In the genomic region with DNA sequence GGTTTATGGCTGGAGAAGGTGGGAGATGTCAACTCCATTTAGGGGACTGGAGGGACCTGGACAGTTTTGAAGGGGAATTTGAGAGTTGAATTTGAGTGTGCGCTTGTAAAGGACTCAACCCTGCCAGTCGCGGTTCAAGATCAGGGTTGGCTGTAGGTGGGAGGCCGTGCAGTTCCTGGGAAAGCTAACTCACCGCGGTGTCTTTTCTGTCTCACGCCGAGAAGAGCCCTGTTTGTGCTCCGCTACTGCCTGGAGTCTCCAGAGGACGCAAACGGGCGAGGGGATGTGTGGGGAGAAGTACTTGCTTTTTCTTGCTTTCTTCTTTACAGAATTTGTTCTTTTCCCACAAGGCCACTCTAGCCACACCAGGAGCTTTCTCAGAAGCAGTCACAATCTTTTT, we compare ENCODE assay signal across 15 cellular contexts.
A peak's percentile ranks its signal among the peaks of the same experiment; 100 is the strongest.
DNase-seq lines count a peak whose midpoint lies in the region; ATAC-seq and TF ChIP-seq lines count a peak whose summit lies in the region.
"Had no signal": no experiment of that assay in that cellular context is flagged by ENCODE, and none has a peak within 500 bp of the region (broad histone marks: within the 10 kb centered on the region; RNA-seq: fewer than 3 reads in every experiment).

No MANE protein-coding gene starts in this region.

- in situ Hi-C loops in GM23248 (cut with MboI): no loop called here

- H3K27me3 Mint-ChIP-seq in endodermal cell (ENCODE audit: insufficient read depth): no peaks in the 10 kb centered on the region
- H3K27me3 Mint-ChIP-seq in nephron progenitor cell (ENCODE audit: low read depth, poor library complexity): peaks cover 13% of the 10 kb centered on the region

- no peaks in the 10 kb centered on the region for H3K79me2 ChIP-seq in GM23248 (ENCODE audit: insufficient read depth)

- H3K27ac Mint-ChIP-seq in endodermal cell (no peak overlapping the region), nephron progenitor cell (peak overlapping the region; percentile 61)
- H3K27ac Mint-ChIP-seq: B cell; CD8-positive, alpha-beta T cell had no signal

- H3K9ac ChIP-seq in endodermal cell (ENCODE audit: extremely low read depth, low read length, poor library complexity, severe bottlenecking): no peak overlapping the region
- no peak overlapping the region for H3K9ac ChIP-seq in GM23248

- H3K27ac ChIP-seq in endodermal cell (ENCODE audit: low read depth, low read length) (peak overlapping the region; percentile 79), GM23248 (no peak overlapping the region)

- H3K4me1 Mint-ChIP-seq in endodermal cell (no peaks in the 10 kb centered on the region), nephron progenitor cell (peaks cover 24% of the 10 kb centered on the region)
- H3K4me1 Mint-ChIP-seq: B cell had no signal

- TF ChIP-seq CTCF in endodermal cell (conservative IDR thresholded peaks at IDR 0.05) (no peak), nephron progenitor cell (IDR thresholded peaks at IDR 0.05) (no peak)

- peak; percentile 13 for DNase-seq in DMS79 (lab: John Stamatoyannopoulos, UW)
- DNase-seq in H7: peak; percentile 39
- no peak for DNase-seq in endodermal cell
- no peak for DNase-seq in nephron progenitor cell
- no peak for DNase-seq in GM23248
- no peak for DNase-seq in KG1 (lab: John Stamatoyannopoulos, UW)
- DNase-seq in activated CD4-positive, CD25-positive, alpha-beta regulatory T cell (lab: John Stamatoyannopoulos, UW): no peak
- DNase-seq: Calu3; CD8-positive, alpha-beta T cell; HCEC 1CT; IMR-90 had no signal

- no peaks in the 10 kb centered on the region for H4K20me1 ChIP-seq in GM23248 (ENCODE audit: insufficient read depth)
- H4K20me1 ChIP-seq: BLaER1 treated with 17β-estradiol and CSF1 and Interleukin-3, amounts not matched to agents 10 nM and 100 nM had no signal

- H3K4me2 ChIP-seq in GM23248 (ENCODE audit: unreplicated experiment): no peak overlapping the region

- H3K9me3 Mint-ChIP-seq in endodermal cell: peaks cover 10% of the 10 kb centered on the region
- H3K9me3 Mint-ChIP-seq in nephron progenitor cell: peaks cover 13% of the 10 kb centered on the region
- H3K9me3 Mint-ChIP-seq: CD8-positive, alpha-beta T cell had no signal

- H3K36me3 Mint-ChIP-seq in endodermal cell (ENCODE audit: low read depth) (no peaks in the 10 kb centered on the region), nephron progenitor cell (ENCODE audit: low read depth) (peaks cover 3% of the 10 kb centered on the region)
- H3K36me3 Mint-ChIP-seq: CD8-positive, alpha-beta T cell had no signal

- H3K36me3 ChIP-seq in H7 (replicated peaks; ENCODE audit: control insufficient read depth, insufficient read depth, low read length) (no peaks in the 10 kb centered on the region), endodermal cell (ENCODE audit: control insufficient read depth, insufficient read depth, low read length) (no peaks in the 10 kb centered on the region), GM23248 (ENCODE audit: low read depth) (no peaks in the 10 kb centered on the region)
- H3K36me3 ChIP-seq: BLaER1 treated with 17β-estradiol and CSF1 and Interleukin-3, amounts not matched to agents 10 nM and 100 nM had no signal

- H3K4me3 Mint-ChIP-seq in endodermal cell: no peak overlapping the region
- H3K4me3 Mint-ChIP-seq in nephron progenitor cell: no peak overlapping the region
- H3K4me3 Mint-ChIP-seq: B cell; CD8-positive, alpha-beta T cell had no signal

- H3K9me2 ChIP-seq in GM23248 (ENCODE audit: insufficient read depth): no peaks in the 10 kb centered on the region

- no peaks in the 10 kb centered on the region for H3K27me3 ChIP-seq in H7 (ENCODE audit: control insufficient read depth, insufficient read depth, low read length)
- no peaks in the 10 kb centered on the region for H3K27me3 ChIP-seq in endodermal cell (ENCODE audit: control insufficient read depth, insufficient read depth, low read length, poor library complexity, severe bottlenecking)
- no peaks in the 10 kb centered on the region for H3K27me3 ChIP-seq in GM23248 (replicated peaks; ENCODE audit: insufficient read depth)
- H3K27me3 ChIP-seq: BLaER1 treated with 17β-estradiol and CSF1 and Interleukin-3, amounts not matched to agents 10 nM and 100 nM had no signal

- H3K4me3 ChIP-seq in H7 (ENCODE audit: insufficient read depth, low read depth, low read length) (no peak overlapping the region), endodermal cell (ENCODE audit: low read length) (no peak overlapping the region), GM23248 (no peak overlapping the region)
- H3K4me3 ChIP-seq: BLaER1 treated with 17β-estradiol and CSF1 and Interleukin-3, amounts not matched to agents 10 nM and 100 nM; K562 had no signal

- WGBS in endodermal cell (ENCODE audit: insufficient coverage in 1 of 2, insufficient read length in 1 of 2), 2 experiments: 89 to 91% methylated on average over 8 to 12 of the region's 12 CpGs
- 64 to 67% methylated on average over 11 to 12 of the region's 12 CpGs for WGBS in GM23248 (ENCODE audit: low coverage in 1 of 2, low lambda C conversion rate in 2 of 2, missing lambda C conversion rate in 2 of 2), 2 experiments

- no peaks in the 10 kb centered on the region for H3K4me1 ChIP-seq in endodermal cell (ENCODE audit: control insufficient read depth, insufficient read depth, low read length)
- no peaks in the 10 kb centered on the region for H3K4me1 ChIP-seq in GM23248 (ENCODE audit: insufficient read depth)

- no peak overlapping the region for H2AFZ ChIP-seq in GM23248

- no peak for ATAC-seq in HG02938 (IDR thresholded peaks at IDR 0.05; ENCODE audit: unreplicated experiment)
- ATAC-seq: CD8-positive, alpha-beta T cell; K562 had no signal

- no peaks in the 10 kb centered on the region for H3F3A ChIP-seq in GM23248 (ENCODE audit: insufficient read depth)

- H3K9me3 ChIP-seq in endodermal cell (ENCODE audit: control insufficient read depth, low read length): no peaks in the 10 kb centered on the region
- no peaks in the 10 kb centered on the region for H3K9me3 ChIP-seq in GM23248 (ENCODE audit: low read depth)

Comparison
In these comparisons a context has a peak if more than half of its experiments do, and no peak if none do; other contexts are left out.
1. DNase-seq: peak in DMS79 (single experiment) and H7 (single experiment); none in endodermal cell (single experiment), nephron progenitor cell (single experiment), GM23248 (single experiment), KG1 (single experiment) and activated CD4-positive, CD25-positive, alpha-beta regulatory T cell (0 of 4).